23 cellular contexts compared by ENCODE assay signal in the genomic region with DNA sequence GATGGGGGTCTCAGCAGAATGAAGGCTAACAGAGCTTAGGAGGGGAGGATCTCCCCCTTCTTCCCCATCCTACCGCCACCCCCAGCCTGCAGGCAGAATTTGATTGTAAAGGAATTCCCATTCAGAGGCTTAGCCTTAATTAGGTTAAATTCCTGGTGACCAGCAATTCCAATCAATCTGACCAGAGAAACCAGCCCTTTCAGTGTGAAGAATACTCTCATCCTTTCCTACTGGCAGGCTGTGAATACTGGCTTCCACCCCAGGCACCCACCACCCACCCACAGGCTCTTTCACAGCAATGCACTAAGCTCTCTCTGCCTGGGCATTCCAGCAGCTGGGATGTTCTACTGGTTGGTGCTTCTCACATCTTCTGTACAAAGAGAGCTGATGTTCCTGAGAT.
A peak's percentile ranks its signal among the peaks of the same experiment; 100 is the strongest.
DNase-seq lines count a peak whose midpoint lies in the region; ATAC-seq and TF ChIP-seq lines count a peak whose summit lies in the region.
"Had no signal": no experiment of that assay in that cellular context is flagged by ENCODE, and none has a peak within 500 bp of the region (broad histone marks: within the 10 kb centered on the region; RNA-seq: fewer than 3 reads in every experiment).

No MANE protein-coding gene starts in this region.

- 43% methylated on average over 1 of the region's 1 CpG for WGBS in smooth muscle cell (ENCODE audit: low lambda C conversion rate)

- H3K4me2 ChIP-seq in neural progenitor cell (peak overlapping the region; percentile 54), smooth muscle cell (peak overlapping the region; percentile 14)

- no peak overlapping the region for H3K4me3 Mint-ChIP-seq in neural progenitor cell
- H3K4me3 Mint-ChIP-seq in activated naive CD8-positive, alpha-beta T cell treated with anti-CD3 and anti-CD28 coated beads for 36 hours, result no peak overlapping the region
- H3K4me3 Mint-ChIP-seq: CD8-positive, alpha-beta memory T cell; HFFc6 had no signal

- no peaks in the 10 kb centered on the region for H3K9me3 ChIP-seq in Panc1 (ENCODE audit: control insufficient read depth, insufficient read depth, low read depth, low read length)
- no peaks in the 10 kb centered on the region for H3K9me3 ChIP-seq in neural progenitor cell (ENCODE audit: low read depth)
- no peaks in the 10 kb centered on the region for H3K9me3 ChIP-seq in smooth muscle cell (replicated peaks; ENCODE audit: low read depth)
- H3K9me3 ChIP-seq: BE2C had no signal

- H3K27me3 ChIP-seq in Panc1 (ENCODE audit: control insufficient read depth, insufficient read depth, low read length) (no peaks in the 10 kb centered on the region), neural progenitor cell (no peaks in the 10 kb centered on the region), smooth muscle cell (ENCODE audit: low read depth) (no peaks in the 10 kb centered on the region)
- H3K27me3 ChIP-seq: BE2C had no signal

- POLR2A ChIA-PET in Panc1 (lab: Charles Lee), result no interaction called here

- H3K27ac Mint-ChIP-seq in neural progenitor cell, result no peak overlapping the region
- no peak overlapping the region for H3K27ac Mint-ChIP-seq in activated naive CD8-positive, alpha-beta T cell treated with anti-CD3 and anti-CD28 coated beads for 36 hours
- H3K27ac Mint-ChIP-seq: CD4-positive, CD25-positive, alpha-beta regulatory T cell; CD8-positive, alpha-beta memory T cell; HFFc6 had no signal

- H3K4me3 ChIP-seq in Panc1 (ENCODE audit: low read depth in 2 of 2, low read length in 2 of 2) (no peak overlapping the region), neural progenitor cell (no peak overlapping the region), smooth muscle cell (no peak overlapping the region)
- H3K4me3 ChIP-seq: GM23248 had no signal

- no peaks in the 10 kb centered on the region for H3K9me3 Mint-ChIP-seq in neural progenitor cell
- H3K9me3 Mint-ChIP-seq in activated naive CD8-positive, alpha-beta T cell treated with anti-CD3 and anti-CD28 coated beads for 36 hours, result no peaks in the 10 kb centered on the region
- H3K9me3 Mint-ChIP-seq: HFFc6 had no signal

- H3K79me2 ChIP-seq in neural progenitor cell (ENCODE audit: low read depth) (no peaks in the 10 kb centered on the region), smooth muscle cell (ENCODE audit: low read depth) (no peaks in the 10 kb centered on the region)

- in situ Hi-C loops in Panc1 (cut with HindIII; ENCODE audit: low pct_unique_long_range_greater_than_20kb, low sequenced_read_pairs), result no loop called here

- H2AFZ ChIP-seq in neural progenitor cell (replicated peaks) (no peak overlapping the region), smooth muscle cell (ENCODE audit: low read depth) (no peak overlapping the region)
- H2AFZ ChIP-seq: GM23248 had no signal

- intact Hi-C loops in Panc1 (cut with micrococcal nuclease; ENCODE audit: unreplicated experiment), result no loop called here

- TF ChIP-seq CTCF in Panc1 (IDR thresholded peaks at IDR 0.05) (no peak), neural progenitor cell (IDR thresholded peaks at IDR 0.05) (no peak), smooth muscle cell (IDR thresholded peaks at IDR 0.05; ENCODE audit: borderline replicate concordance, insufficient read depth, poor library complexity, severe bottlenecking) (no peak), GM20000 (IDR thresholded peaks at IDR 0.05; ENCODE audit: extremely low read depth, missing control alignments) (no peak)

- H3K36me3 ChIP-seq in Panc1 (ENCODE audit: control insufficient read depth, insufficient read depth, low read length) (no peaks in the 10 kb centered on the region), neural progenitor cell (no peaks in the 10 kb centered on the region), smooth muscle cell (ENCODE audit: low read depth) (no peaks in the 10 kb centered on the region)
- H3K36me3 ChIP-seq: BE2C had no signal

- H3K9ac ChIP-seq in neural progenitor cell (no peak overlapping the region), smooth muscle cell (ENCODE audit: low read depth) (no peak overlapping the region)
- H3K9ac ChIP-seq: GM23248 had no signal

- ATAC-seq in Panc1, result no peak
- ATAC-seq in GM21737 (IDR thresholded peaks at IDR 0.05; ENCODE audit: unreplicated experiment), result no peak
- ATAC-seq: HCT116 had no signal

- peaks cover 8% of the 10 kb centered on the region for H3K4me1 Mint-ChIP-seq in neural progenitor cell
- H3K4me1 Mint-ChIP-seq in activated naive CD8-positive, alpha-beta T cell treated with anti-CD3 and anti-CD28 coated beads for 36 hours, result no peaks in the 10 kb centered on the region
- H3K4me1 Mint-ChIP-seq: CD4-positive, CD25-positive, alpha-beta regulatory T cell; CD8-positive, alpha-beta memory T cell had no signal

- H3K4me1 ChIP-seq in Panc1 (ENCODE audit: control insufficient read depth, insufficient read depth, low read length) (peaks cover 14% of the 10 kb centered on the region), neural progenitor cell (peaks cover 36% of the 10 kb centered on the region), smooth muscle cell (ENCODE audit: low read depth) (peaks cover 22% of the 10 kb centered on the region)
- H3K4me1 ChIP-seq: BE2C had no signal

- no TSS peak for BruUV-seq in Panc1 (replicated peaks; lab: Mats Ljungman, UMichigan)

- H3K36me3 Mint-ChIP-seq in neural progenitor cell, result no peaks in the 10 kb centered on the region
- no peaks in the 10 kb centered on the region for H3K36me3 Mint-ChIP-seq in activated naive CD8-positive, alpha-beta T cell treated with anti-CD3 and anti-CD28 coated beads for 36 hours
- H3K36me3 Mint-ChIP-seq: CD4-positive, CD25-positive, alpha-beta regulatory T cell; CD8-positive, alpha-beta memory T cell had no signal

- H4K20me1 ChIP-seq in neural progenitor cell (ENCODE audit: low read depth) (no peaks in the 10 kb centered on the region), smooth muscle cell (ENCODE audit: low read depth) (no peaks in the 10 kb centered on the region)

- DNase-seq in Panc1 (ENCODE audit: low read depth, low spot score), result no peak
- peak; percentile 77 for DNase-seq in astrocyte of the hippocampus (ENCODE audit: low read depth, low spot score)
- DNase-seq in neural progenitor cell (ENCODE audit: low spot score), result peak; percentile 79
- DNase-seq in smooth muscle cell (lab: John Stamatoyannopoulos, UW; ENCODE audit: unreplicated experiment), result no peak
- DNase-seq in activated naive CD8-positive, alpha-beta T cell treated with anti-CD3 and anti-CD28 coated beads for 36 hours, result no peak
- no peak for DNase-seq in GM20000 (ENCODE audit: low spot score)
- DNase-seq in stimulated activated CD4-positive, alpha-beta T cell treated with anti-CD3 and anti-CD28 coated beads, Interleukin-12 subunit alpha, Interleukin-12 subunit beta, amount 100 ng/mL, for 4 hours, result no peak
- DNase-seq: ACHN; BE2C; C1 segment of cervical spinal cord; CD4-positive, CD25-positive, alpha-beta regulatory T cell; CD8-positive, alpha-beta memory T cell; COR-L47; DMS 273 treated with DMSO at 0.1 percent for 48 hours; DMS53; DND-41; EL; GM23248; H7; HFFc6 had no signal

- peak overlapping the region; percentile 71; the same call in 1 of the 2 replicates for H3K27ac ChIP-seq in Panc1 (ENCODE audit: low read length)
- peak overlapping the region; percentile 85 for H3K27ac ChIP-seq in neural progenitor cell
- H3K27ac ChIP-seq in smooth muscle cell (ENCODE audit: low read depth), result peak overlapping the region; percentile 55
- H3K27ac ChIP-seq: GM23248, HL-60 had no signal

- CTCF ChIA-PET in Panc1 (lab: Charles Lee), result no interaction called here

- peaks cover 4% of the 10 kb centered on the region for H3K27me3 Mint-ChIP-seq in neural progenitor cell (ENCODE audit: insufficient read depth, low read depth)
- peaks cover 16% of the 10 kb centered on the region for H3K27me3 Mint-ChIP-seq in activated naive CD8-positive, alpha-beta T cell treated with anti-CD3 and anti-CD28 coated beads for 36 hours
- H3K27me3 Mint-ChIP-seq: CD8-positive, alpha-beta memory T cell had no signal

- H3F3A ChIP-seq in neural progenitor cell (ENCODE audit: low read depth) (peaks cover 16% of the 10 kb centered on the region), smooth muscle cell (ENCODE audit: low read depth) (peaks cover 14% of the 10 kb centered on the region)

Comparison
In these comparisons a context has a peak if more than half of its experiments do, and no peak if none do; other contexts are left out.
1. DNase-seq: peak in astrocyte of the hippocampus (single experiment) and neural progenitor cell (single experiment); none in Panc1 (single experiment), smooth muscle cell (single experiment), activated naive CD8-positive, alpha-beta T cell treated with anti-CD3 and anti-CD28 coated beads for 36 hours (single experiment), GM20000 (single experiment) and stimulated activated CD4-positive, alpha-beta T cell treated with anti-CD3 and anti-CD28 coated beads, Interleukin-12 subunit alpha, Interleukin-12 subunit beta, amount 100 ng/mL, for 4 hours (single experiment).
2. Peak in every context shown above with its lines, with median percentiles within 50 percentile points of each other: H3K27ac ChIP-seq.